Comparison of ENCODE assay signal across 1 cellular context in genomic region chr1:43707191-43708005, GRCh38.
TF ChIP-seq lines count a peak whose summit lies in the region.

ST3GAL3 (plus strand) TSS chr1:43707536; CDS start chr1:43736263, 28,727 bp downstream.

TF ChIP-seq in K562, 482 proteins besides CTCF, POLR2A, EP300 and RAD21 (continued from another document and continues in another):
- TF ChIP-seq AFF1 (IDR thresholded peaks at IDR 0.05; ENCODE audit: low read depth in 1 of 2, partially characterized antibody in 2 of 2) (no peak), NR1H2 (CRISPR knock-in tag; IDR thresholded peaks at IDR 0.05) (no peak), SMAD3 (CRISPR knock-in tag; conservative IDR thresholded peaks at IDR 0.05) (no peak), ZNF311 (CRISPR knock-in tag; IDR thresholded peaks at IDR 0.05) (no peak), USF1 (CRISPR knock-in tag; IDR thresholded peaks at IDR 0.05) (peak; percentile 62), BACH1 (tag; IDR thresholded peaks at IDR 0.05) (no peak), ARNT (IDR thresholded peaks at IDR 0.05) (no peak), TAF7 (tag; IDR thresholded peaks at IDR 0.05) (peak; percentile 31; the same call in 1 of the 2 replicates), E2F1 (CRISPR knock-in tag; IDR thresholded peaks at IDR 0.05) (peak; percentile 75), SNAPC5 (CRISPR knock-in tag; IDR thresholded peaks at IDR 0.05) (no peak), SMARCC2 (IDR thresholded peaks at IDR 0.05; ENCODE audit: low read depth) (no peak; the same call in 1 of the 2 replicates), PCBP2 (IDR thresholded peaks at IDR 0.05; ENCODE audit: low read depth, low read length, poor library complexity, severe bottlenecking) (no peak), ZNF436 (CRISPR knock-in tag; IDR thresholded peaks at IDR 0.05) (0 out of 2 replicates have a peak, but pooled peaks have one; percentile 30), CHAMP1 (IDR thresholded peaks at IDR 0.05) (no peak), ZNF511 (CRISPR knock-in tag; IDR thresholded peaks at IDR 0.05) (peak; percentile 48), MNT (conservative IDR thresholded peaks at IDR 0.05) (peak; percentile 47 to 81), MYBL2 (IDR thresholded peaks at IDR 0.05; ENCODE audit: low read depth) (peak; percentile 71), MYBL2 (CRISPR knock-in tag; IDR thresholded peaks at IDR 0.05; ENCODE audit: borderline replicate concordance) (no peak), BRD4 (IDR thresholded peaks at IDR 0.05) (0 out of 2 replicates have a peak, but pooled peaks have one; percentile 56), THAP12 (CRISPR knock-in tag; IDR thresholded peaks at IDR 0.05) (no peak; the same call in 1 of the 2 replicates), CBX5 (IDR thresholded peaks at IDR 0.05; ENCODE audit: borderline replicate concordance, low read depth) (no peak), JUNB (CRISPR knock-in tag; conservative IDR thresholded peaks at IDR 0.05) (no peak), HLTF (IDR thresholded peaks at IDR 0.05) (no peak; the same call in 1 of the 2 replicates), ETS1 (conservative IDR thresholded peaks at IDR 0.05; ENCODE audit: control insufficient read depth, low read depth, low read length) (peak; percentile 89), ZBTB7A (IDR thresholded peaks at IDR 0.05; ENCODE audit: borderline replicate concordance, control insufficient read depth, low read depth, low read length) (peak; percentile 77; the same call in 1 of the 2 replicates), TFAP4 (CRISPR knock-in tag; IDR thresholded peaks at IDR 0.05; ENCODE audit: borderline replicate concordance) (no peak; the same call in 1 of the 2 replicates), ZBTB2 (IDR thresholded peaks at IDR 0.05) (no peak), ELF1 (tag; IDR thresholded peaks at IDR 0.05) (no peak; the same call in 1 of the 2 replicates), CGGBP1 (CRISPR knock-in tag; IDR thresholded peaks at IDR 0.05) (0 out of 2 replicates have a peak, but pooled peaks have one; percentile 6), JUND (IDR thresholded peaks at IDR 0.05; ENCODE audit: borderline replicate concordance, low read depth, low read length) (peak; percentile 13; the same call in 1 of the 2 replicates), JUND (tag; IDR thresholded peaks at IDR 0.05; ENCODE audit: borderline replicate concordance, low read depth, low read length) (no peak; the same call in 2 of the 3 replicates), ZNF764 (CRISPR knock-in tag; IDR thresholded peaks at IDR 0.05; ENCODE audit: low read depth) (no peak), ZNF274 (IDR thresholded peaks at IDR 0.05; ENCODE audit: borderline replicate concordance, low read depth, low read length) (no peak), ASH1L (IDR thresholded peaks at IDR 0.05; ENCODE audit: borderline replicate concordance, low read depth, partially characterized antibody) (peak; percentile 68), CBX2 (IDR thresholded peaks at IDR 0.05; ENCODE audit: insufficient read depth, low read length, poor library complexity, severe bottlenecking) (no peak), TARDBP (IDR thresholded peaks at IDR 0.05) (peak; percentile 60), FOXP1 (CRISPR knock-in tag; IDR thresholded peaks at IDR 0.05) (peak; percentile 89), ZSCAN29 (IDR thresholded peaks at IDR 0.05) (no peak), PRMT5 (CRISPR knock-in tag; IDR thresholded peaks at IDR 0.05) (no peak), ZBTB1 (CRISPR knock-in tag; IDR thresholded peaks at IDR 0.05; ENCODE audit: borderline replicate concordance, low read depth) (peak; percentile 41), SMARCA5 (IDR thresholded peaks at IDR 0.05) (no peak), DNMT1 (IDR thresholded peaks at IDR 0.05) (no peak), MCM3 (IDR thresholded peaks at IDR 0.05) (no peak)
